31 cellular contexts compared by ENCODE assay signal in the genomic region with DNA sequence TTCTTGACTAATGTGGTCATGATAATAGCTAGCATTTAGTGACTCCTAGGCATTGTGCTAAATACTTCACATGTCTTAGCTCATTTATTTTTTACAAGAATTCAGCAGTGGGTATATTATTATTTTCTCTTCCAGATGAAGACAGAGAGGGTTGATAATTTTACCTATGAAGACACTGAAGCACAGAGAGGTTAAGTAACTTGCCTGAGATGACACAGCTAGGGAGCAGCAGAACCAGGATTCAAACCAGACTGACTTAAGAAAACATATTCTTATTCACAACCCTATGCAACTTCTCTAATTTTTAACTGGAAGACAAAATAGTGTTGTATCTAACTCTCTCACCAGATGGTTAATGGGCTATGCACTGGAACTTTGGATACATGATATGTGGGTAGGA.
"Had no signal": no experiment of that assay in that cellular context is flagged by ENCODE, and none has a peak within 500 bp of the region (broad histone marks: within the 10 kb centered on the region; RNA-seq: fewer than 3 reads in every experiment).

No MANE protein-coding gene starts in this region.

- H3K27me3 Mint-ChIP-seq: activated CD4-positive, alpha-beta memory T cell treated with anti-CD3 and anti-CD28 coated beads, Interleukin-2, amount 10 ng/mL, durations not matched to agents 7 days and 5 days; activated CD4-positive, alpha-beta T cell treated with anti-CD3 and anti-CD28 coated beads, Interleukin-2, amount 10 ng/mL, durations not matched to agents 7 days and 5 days; activated naive CD4-positive, alpha-beta T cell treated with anti-CD3 and anti-CD28 coated beads, Interleukin-2, amount 10 ng/mL, durations not matched to agents 7 days and 5 days; activated naive CD8-positive, alpha-beta T cell treated with anti-CD3 and anti-CD28 coated beads, Interleukin-2, amount 10 ng/mL, durations not matched to agents 7 days and 5 days; activated T-cell treated with anti-CD3 and anti-CD28 coated beads, Interleukin-2, amount 50 U/mL, for 24 hours; central memory CD8-positive, alpha-beta T cell; effector memory CD8-positive, alpha-beta T cell had no signal

- H3K9me3 ChIP-seq: esophagus muscularis mucosa, gastrocnemius medialis, heart left ventricle had no signal

- H3K27ac ChIP-seq: esophagus muscularis mucosa, foreskin keratinocyte, VCaP had no signal

- H3K27me3 ChIP-seq: brain microvascular endothelial cell, esophagus muscularis mucosa, foreskin keratinocyte, gastrocnemius medialis, heart left ventricle had no signal

- DNase-seq: activated CD4-positive, alpha-beta memory T cell treated with anti-CD3 and anti-CD28 coated beads, Interleukin-2, amount 10 ng/mL, durations not matched to agents 7 days and 5 days; activated CD4-positive, alpha-beta T cell treated with anti-CD3 and anti-CD28 coated beads for 1 hour; activated CD4-positive, alpha-beta T cell treated with anti-CD3 and anti-CD28 coated beads for 4 hours; activated CD4-positive, alpha-beta T cell treated with anti-CD3 and anti-CD28 coated beads, Interleukin-2, amount 10 ng/mL, durations not matched to agents 7 days and 5 days; activated CD4-positive, alpha-beta T cell treated with anti-CD3 and anti-CD28 coated beads, Interleukin-2, amount 50 U/mL, for 4 hours; activated CD8-positive, alpha-beta memory T cell treated with anti-CD3 and anti-CD28 coated beads, Interleukin-2, amount 50 U/mL, for 48 hours; activated gamma-delta T cell; activated naive CD4-positive, alpha-beta T cell; activated naive CD4-positive, alpha-beta T cell treated with anti-CD3 and anti-CD28 coated beads, Interleukin-2, amount 10 ng/mL, durations not matched to agents 7 days and 5 days; activated naive CD8-positive, alpha-beta T cell treated with anti-CD3 and anti-CD28 coated beads, Interleukin-2, amount 10 ng/mL, durations not matched to agents 7 days and 5 days; activated T-cell treated with anti-CD3 and anti-CD28 coated beads for 4 hours; activated T-cell treated with anti-CD3 and anti-CD28 coated beads, Interleukin-2, amount 50 U/mL, for 24 hours; activated T-cell treated with anti-CD3 and anti-CD28 coated beads, Interleukin-2, amount 50 U/mL, for 72 hours; amniotic stem cell; anterior cingulate cortex; brain microvascular endothelial cell; cortex of kidney; dermis blood vessel endothelial cell; effector CD4-positive, alpha-beta T cell; effector memory CD8-positive, alpha-beta T cell; erythroblast; foreskin keratinocyte; glutamatergic neuron; T-helper 2 cell had no signal

- H3K9me3 Mint-ChIP-seq: activated CD4-positive, alpha-beta memory T cell treated with anti-CD3 and anti-CD28 coated beads, Interleukin-2, amount 10 ng/mL, durations not matched to agents 7 days and 5 days; activated CD4-positive, alpha-beta T cell treated with anti-CD3 and anti-CD28 coated beads, Interleukin-2, amount 10 ng/mL, durations not matched to agents 7 days and 5 days; activated naive CD4-positive, alpha-beta T cell treated with anti-CD3 and anti-CD28 coated beads, Interleukin-2, amount 10 ng/mL, durations not matched to agents 7 days and 5 days; activated naive CD4-positive, alpha-beta T cell treated with anti-CD3 and anti-CD28 coated beads, Interleukin-2, amount 50 U/mL, for 72 hours; activated naive CD8-positive, alpha-beta T cell treated with anti-CD3 and anti-CD28 coated beads, Interleukin-2, amount 10 ng/mL, durations not matched to agents 7 days and 5 days; activated T-cell treated with anti-CD3 and anti-CD28 coated beads, Interleukin-2, amount 50 U/mL, for 24 hours; activated T-cell treated with anti-CD3 and anti-CD28 coated beads, Interleukin-2, amount 50 U/mL, for 72 hours; central memory CD8-positive, alpha-beta T cell; effector memory CD8-positive, alpha-beta T cell; WTC11 had no signal

- H3K4me1 ChIP-seq: foreskin keratinocyte had no signal

- ATAC-seq: activated naive CD4-positive, alpha-beta T cell treated with anti-CD3 and anti-CD28 coated beads, Interleukin-2, amount 50 U/mL, for 72 hours; activated T-cell treated with anti-CD3 and anti-CD28 coated beads, Interleukin-2, amount 50 U/mL, for 72 hours; effector memory CD8-positive, alpha-beta T cell; foreskin keratinocyte; WTC11 had no signal

- H3K4me3 Mint-ChIP-seq: activated CD4-positive, alpha-beta memory T cell treated with anti-CD3 and anti-CD28 coated beads, Interleukin-2, amount 10 ng/mL, durations not matched to agents 7 days and 5 days; activated CD4-positive, alpha-beta T cell treated with anti-CD3 and anti-CD28 coated beads, Interleukin-2, amount 10 ng/mL, durations not matched to agents 7 days and 5 days; activated naive CD4-positive, alpha-beta T cell treated with anti-CD3 and anti-CD28 coated beads, Interleukin-2, amount 10 ng/mL, durations not matched to agents 7 days and 5 days; activated naive CD8-positive, alpha-beta T cell treated with anti-CD3 and anti-CD28 coated beads, Interleukin-2, amount 10 ng/mL, durations not matched to agents 7 days and 5 days; activated T-cell treated with anti-CD3 and anti-CD28 coated beads, Interleukin-2, amount 50 U/mL, for 24 hours; activated T-cell treated with anti-CD3 and anti-CD28 coated beads, Interleukin-2, amount 50 U/mL, for 72 hours; central memory CD8-positive, alpha-beta T cell; effector memory CD8-positive, alpha-beta T cell; WTC11 had no signal

- H3K4me1 Mint-ChIP-seq: activated CD4-positive, alpha-beta memory T cell treated with anti-CD3 and anti-CD28 coated beads, Interleukin-2, amount 10 ng/mL, durations not matched to agents 7 days and 5 days; activated CD4-positive, alpha-beta T cell treated with anti-CD3 and anti-CD28 coated beads, Interleukin-2, amount 10 ng/mL, durations not matched to agents 7 days and 5 days; activated naive CD4-positive, alpha-beta T cell treated with anti-CD3 and anti-CD28 coated beads, Interleukin-2, amount 10 ng/mL, durations not matched to agents 7 days and 5 days; activated naive CD8-positive, alpha-beta T cell treated with anti-CD3 and anti-CD28 coated beads, Interleukin-2, amount 10 ng/mL, durations not matched to agents 7 days and 5 days; central memory CD8-positive, alpha-beta T cell; WTC11 had no signal

- H3K4me3 ChIP-seq: esophagus muscularis mucosa, gastrocnemius medialis, heart left ventricle had no signal

- H3K27ac Mint-ChIP-seq: activated CD4-positive, alpha-beta memory T cell treated with anti-CD3 and anti-CD28 coated beads, Interleukin-2, amount 10 ng/mL, durations not matched to agents 7 days and 5 days; activated CD4-positive, alpha-beta T cell treated with anti-CD3 and anti-CD28 coated beads, Interleukin-2, amount 10 ng/mL, durations not matched to agents 7 days and 5 days; activated naive CD4-positive, alpha-beta T cell treated with anti-CD3 and anti-CD28 coated beads, Interleukin-2, amount 10 ng/mL, durations not matched to agents 7 days and 5 days; activated naive CD4-positive, alpha-beta T cell treated with anti-CD3 and anti-CD28 coated beads, Interleukin-2, amount 50 U/mL, for 72 hours; activated naive CD8-positive, alpha-beta T cell treated with anti-CD3 and anti-CD28 coated beads, Interleukin-2, amount 10 ng/mL, durations not matched to agents 7 days and 5 days; activated T-cell treated with anti-CD3 and anti-CD28 coated beads, Interleukin-2, amount 50 U/mL, for 24 hours; activated T-cell treated with anti-CD3 and anti-CD28 coated beads, Interleukin-2, amount 50 U/mL, for 72 hours; WTC11 had no signal
